In the genomic region with DNA sequence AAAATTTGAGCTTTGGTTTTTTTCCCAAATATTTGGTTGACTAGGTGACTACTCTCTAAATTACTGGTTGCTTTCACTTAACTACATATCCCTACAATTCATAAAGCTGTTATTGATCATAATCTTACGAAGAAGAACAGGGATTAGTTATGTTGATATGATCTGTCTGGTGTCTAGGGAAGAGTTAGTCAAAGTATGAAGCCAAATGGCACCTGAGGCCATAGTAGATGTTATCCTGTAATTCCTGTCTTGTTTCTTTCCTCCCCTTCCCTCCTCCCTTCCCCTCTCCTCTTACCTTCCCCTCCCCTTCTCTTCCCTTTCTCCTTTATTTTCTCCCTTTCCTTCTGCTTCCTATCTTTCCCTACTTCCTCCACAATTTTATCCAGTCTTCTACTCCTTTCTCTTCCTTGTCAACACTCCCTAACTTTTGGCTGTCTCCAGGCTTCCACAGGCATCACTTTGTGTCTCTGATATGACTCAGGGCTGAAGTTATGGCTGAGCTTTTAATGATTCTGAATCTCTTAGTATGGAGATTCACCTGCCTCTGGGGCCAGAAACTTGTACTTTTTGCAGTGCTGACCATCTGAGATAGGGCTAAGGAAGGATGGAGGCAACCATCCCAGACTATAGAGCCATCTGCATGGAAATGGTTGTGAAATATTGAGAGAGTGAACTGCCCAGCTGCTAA, we compare ENCODE assay signal across 34 cellular contexts.
"Had no signal": no experiment of that assay in that cellular context is flagged by ENCODE, and none has a peak within 500 bp of the region (broad histone marks: within the 10 kb centered on the region; RNA-seq: fewer than 3 reads in every experiment).

No MANE protein-coding gene starts in this region.

- H3K4me1 Mint-ChIP-seq: activated CD4-positive, alpha-beta memory T cell treated with anti-CD3 and anti-CD28 coated beads, Interleukin-2, amount 10 ng/mL, durations not matched to agents 7 days and 5 days; activated naive CD4-positive, alpha-beta T cell treated with anti-CD3 and anti-CD28 coated beads, Interleukin-2, amount 50 U/mL, for 24 hours; activated naive CD8-positive, alpha-beta T cell treated with anti-CD3 and anti-CD28 coated beads, Interleukin-2, amount 10 ng/mL, durations not matched to agents 7 days and 5 days; activated T-helper 17 cell treated with anti-CD3 and anti-CD28 coated beads, Interleukin-2, amount 50 U/mL, for 72 hours had no signal

- H3K36me3 Mint-ChIP-seq: activated naive CD4-positive, alpha-beta T cell treated with anti-CD3 and anti-CD28 coated beads, Interleukin-2, amount 50 U/mL, for 24 hours; activated naive CD8-positive, alpha-beta T cell treated with anti-CD3 and anti-CD28 coated beads, Interleukin-2, amount 10 ng/mL, durations not matched to agents 7 days and 5 days had no signal

- FAIRE-seq: astrocyte, RCC 7860 had no signal

- ATAC-seq: activated T-cell treated with anti-CD3 and anti-CD28 coated beads, Interleukin-2, amount 50 U/mL, for 72 hours; activated T-helper 17 cell treated with anti-CD3 and anti-CD28 coated beads, Interleukin-2, amount 50 U/mL, for 72 hours; body of pancreas; Right ventricle myocardium inferior had no signal

- H3K4me3 ChIP-seq: body of pancreas, breast epithelium, MG63, PC-9 had no signal

- H3K9me3 ChIP-seq: body of pancreas, breast epithelium, MG63 had no signal

- H3K36me3 ChIP-seq: breast epithelium, MG63 had no signal

- H3K4me1 ChIP-seq: body of pancreas, breast epithelium had no signal

- DNase-seq: activated CD4-positive, alpha-beta memory T cell treated with anti-CD3 and anti-CD28 coated beads, Interleukin-2, amount 10 ng/mL, durations not matched to agents 7 days and 5 days; activated CD4-positive, alpha-beta T cell treated with anti-CD3 and anti-CD28 coated beads for 1 hour; activated CD4-positive, alpha-beta T cell treated with anti-CD3 and anti-CD28 coated beads for 48 hours; activated CD4-positive, CD25-positive, alpha-beta regulatory T cell; activated effector memory CD4-positive, alpha-beta T cell treated with anti-CD3 and anti-CD28 coated beads, Interleukin-2, amount 50 U/mL, for 16 hours; activated naive CD4-positive, alpha-beta T cell treated with Interleukin-2 at 50 U/mL for 16 hours; activated naive CD8-positive, alpha-beta T cell treated with anti-CD3 and anti-CD28 coated beads, Interleukin-2, amount 10 ng/mL, durations not matched to agents 7 days and 5 days; activated T-cell treated with anti-CD3 and anti-CD28 coated beads, Interleukin-2, amount 50 U/mL, for 1 hour; activated T-cell treated with anti-CD3 and anti-CD28 coated beads, Interleukin-2, amount 50 U/mL, for 72 hours; amygdala; body of pancreas; Karpas-422; MG63; NCI-H1048; NCI-H1105 treated with DMSO at 0.1 percent for 48 hours; NCI-H1436; NCI-H1694 treated with DMSO at 0.1 percent for 48 hours; NCI-H2029; NCI-H345; NCI-H524 treated with DMSO at 0.1 percent for 48 hours; PC-9; SIG-M5; SW 1271; T-helper 1 cell; T-helper 2 cell; T-helper 9 cell had no signal

- H3K27me3 Mint-ChIP-seq: activated CD4-positive, alpha-beta memory T cell treated with anti-CD3 and anti-CD28 coated beads, Interleukin-2, amount 10 ng/mL, durations not matched to agents 7 days and 5 days; activated naive CD4-positive, alpha-beta T cell treated with anti-CD3 and anti-CD28 coated beads, Interleukin-2, amount 50 U/mL, for 24 hours; activated T-helper 17 cell treated with anti-CD3 and anti-CD28 coated beads, Interleukin-2, amount 50 U/mL, for 72 hours had no signal

- H3K27me3 ChIP-seq: body of pancreas, breast epithelium, MG63 had no signal

- H3K27ac ChIP-seq: body of pancreas, breast epithelium, PC-9, RWPE1, VCaP had no signal

- H3K4me3 Mint-ChIP-seq: activated CD4-positive, alpha-beta memory T cell treated with anti-CD3 and anti-CD28 coated beads, Interleukin-2, amount 10 ng/mL, durations not matched to agents 7 days and 5 days; activated naive CD4-positive, alpha-beta T cell treated with anti-CD3 and anti-CD28 coated beads, Interleukin-2, amount 50 U/mL, for 24 hours; activated naive CD8-positive, alpha-beta T cell treated with anti-CD3 and anti-CD28 coated beads, Interleukin-2, amount 10 ng/mL, durations not matched to agents 7 days and 5 days; activated T-cell treated with anti-CD3 and anti-CD28 coated beads, Interleukin-2, amount 50 U/mL, for 72 hours; activated T-helper 17 cell treated with anti-CD3 and anti-CD28 coated beads, Interleukin-2, amount 50 U/mL, for 72 hours had no signal

- H2AFZ ChIP-seq: PC-9 had no signal

- H3K4me2 ChIP-seq: PC-9 had no signal

- H3K27ac Mint-ChIP-seq: activated CD4-positive, alpha-beta memory T cell treated with anti-CD3 and anti-CD28 coated beads, Interleukin-2, amount 10 ng/mL, durations not matched to agents 7 days and 5 days; activated naive CD4-positive, alpha-beta T cell treated with anti-CD3 and anti-CD28 coated beads, Interleukin-2, amount 50 U/mL, for 24 hours; activated naive CD8-positive, alpha-beta T cell treated with anti-CD3 and anti-CD28 coated beads, Interleukin-2, amount 10 ng/mL, durations not matched to agents 7 days and 5 days; activated T-cell treated with anti-CD3 and anti-CD28 coated beads, Interleukin-2, amount 50 U/mL, for 72 hours; activated T-helper 17 cell treated with anti-CD3 and anti-CD28 coated beads, Interleukin-2, amount 50 U/mL, for 72 hours had no signal
